Comparison of ENCODE assay signal across 9 cellular contexts in the genomic region with DNA sequence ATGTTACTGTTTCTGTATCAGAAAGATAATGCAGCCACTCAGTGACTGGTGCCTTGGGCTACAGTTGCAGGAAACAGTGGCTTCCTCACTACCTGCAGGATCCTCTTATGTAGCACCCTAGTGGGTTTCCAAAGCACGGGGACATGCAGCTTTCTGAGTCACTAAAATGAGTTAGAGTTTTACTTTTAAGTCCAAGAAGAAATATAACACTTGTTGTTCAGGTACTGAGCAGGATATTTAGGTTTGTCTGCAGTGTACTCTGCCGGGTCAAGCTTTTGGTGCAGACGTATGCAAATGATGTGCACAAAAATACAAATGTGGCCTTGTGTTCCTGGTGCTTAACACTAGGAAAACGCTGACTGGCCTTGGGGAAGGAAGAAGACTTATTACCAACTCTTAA. TPM values are rescaled to one million over a fixed set of nuclear protein-coding genes. Genes with fewer than 3 reads are reported as not detected.
A peak's percentile ranks its signal among the peaks of the same experiment; 100 is the strongest.
DNase-seq lines count a peak whose midpoint lies in the region; ATAC-seq and TF ChIP-seq lines count a peak whose summit lies in the region.
"Had no signal": no experiment of that assay in that cellular context is flagged by ENCODE, and none has a peak within 500 bp of the region (broad histone marks: within the 10 kb centered on the region; RNA-seq: fewer than 3 reads in every experiment).

No MANE protein-coding gene starts in this region.

- no peak overlapping the region for H3K4me3 ChIP-seq in colonic mucosa

- H3K4me3 Mint-ChIP-seq in stimulated activated effector memory CD8-positive, alpha-beta T cell treated with anti-CD3 and anti-CD28 coated beads, Interleukin-12 subunit alpha, Interleukin-12 subunit beta, amount 100 ng/mL, for 72 hours: peak overlapping the region; percentile 29

- intact Hi-C loops in colonic mucosa (cut with DNase I): no loop called here

- ATAC-seq in GM18907 (IDR thresholded peaks at IDR 0.05; ENCODE audit: unreplicated experiment): peak; percentile 46
- ATAC-seq in stimulated activated effector memory CD8-positive, alpha-beta T cell treated with anti-CD3 and anti-CD28 coated beads, Interleukin-12 subunit alpha, Interleukin-12 subunit beta, amount 100 ng/mL, for 72 hours: peak; percentile 67

- peaks cover 7% of the 10 kb centered on the region for H3K36me3 Mint-ChIP-seq in stimulated activated effector memory CD8-positive, alpha-beta T cell treated with anti-CD3 and anti-CD28 coated beads, Interleukin-12 subunit alpha, Interleukin-12 subunit beta, amount 100 ng/mL, for 72 hours

- peak overlapping the region; percentile 86 for H3K27ac Mint-ChIP-seq in stimulated activated effector memory CD8-positive, alpha-beta T cell treated with anti-CD3 and anti-CD28 coated beads, Interleukin-12 subunit alpha, Interleukin-12 subunit beta, amount 100 ng/mL, for 72 hours

- no peaks in the 10 kb centered on the region for H3K9me3 ChIP-seq in colonic mucosa

- H3K4me1 Mint-ChIP-seq in stimulated activated effector memory CD8-positive, alpha-beta T cell treated with anti-CD3 and anti-CD28 coated beads, Interleukin-12 subunit alpha, Interleukin-12 subunit beta, amount 100 ng/mL, for 72 hours: peaks cover 56% of the 10 kb centered on the region

- peak overlapping the region; percentile 65 for H3K27ac ChIP-seq in colonic mucosa

- no peaks in the 10 kb centered on the region for H3K27me3 ChIP-seq in colonic mucosa

- H3K9me3 Mint-ChIP-seq in stimulated activated effector memory CD8-positive, alpha-beta T cell treated with anti-CD3 and anti-CD28 coated beads, Interleukin-12 subunit alpha, Interleukin-12 subunit beta, amount 100 ng/mL, for 72 hours: no peaks in the 10 kb centered on the region

- H3K4me1 ChIP-seq in colonic mucosa: peaks cover 52% of the 10 kb centered on the region

- TF ChIP-seq CTCF in colonic mucosa (IDR thresholded peaks at IDR 0.05): no peak

- DNase-seq in KG1 (lab: John Stamatoyannopoulos, UW) (peak; percentile 79), colonic mucosa (no peak), DMS 273 treated with DMSO at 0.1 percent for 48 hours (lab: John Stamatoyannopoulos, UW) (no peak), germinal center (ENCODE audit: low spot score) (no peak)
- no peak for DNase-seq in stimulated activated effector memory CD8-positive, alpha-beta T cell treated with anti-CD3 and anti-CD28 coated beads, Interleukin-12 subunit alpha, Interleukin-12 subunit beta, amount 100 ng/mL, for 72 hours (ENCODE audit: low spot score in 2 of 2)
- DNase-seq in activated CD4-positive, CD25-positive, alpha-beta regulatory T cell (lab: John Stamatoyannopoulos, UW): no peak
- DNase-seq: NCI-H1417 treated with DMSO at 0.1 percent for 48 hours had no signal

- no peaks in the 10 kb centered on the region for H3K36me3 ChIP-seq in colonic mucosa

- peak overlapping the region in 1 of 2 donors; percentile 38 for H3K9ac ChIP-seq in colonic mucosa (ENCODE audit: low read depth in 2 of 2, low read length in 2 of 2)

RNA-seq across cellular contexts. Expression of a gene that starts 22.0 kb away (rescaled TPM):
- total RNA-seq in colonic mucosa: 10 to 100 TPM; 29.0 to 32.0 TPM

RNA-seq across cellular contexts. Expression of a gene that starts 43.4 kb away (rescaled TPM):
- total RNA-seq in colonic mucosa: 10 to 100 TPM; 43.9 to 63.3 TPM

RNA-seq across cellular contexts. Expression of a gene that starts 46.0 kb away (rescaled TPM):
- total RNA-seq in colonic mucosa: not detected
- total RNA-seq: T-helper 2 cell treated with Interferon-gamma antibody and Interleukin-4, amounts not matched to agents 100 ng/mL and 5 ng/mL, for 36 hours had no signal
